In the genomic region with DNA sequence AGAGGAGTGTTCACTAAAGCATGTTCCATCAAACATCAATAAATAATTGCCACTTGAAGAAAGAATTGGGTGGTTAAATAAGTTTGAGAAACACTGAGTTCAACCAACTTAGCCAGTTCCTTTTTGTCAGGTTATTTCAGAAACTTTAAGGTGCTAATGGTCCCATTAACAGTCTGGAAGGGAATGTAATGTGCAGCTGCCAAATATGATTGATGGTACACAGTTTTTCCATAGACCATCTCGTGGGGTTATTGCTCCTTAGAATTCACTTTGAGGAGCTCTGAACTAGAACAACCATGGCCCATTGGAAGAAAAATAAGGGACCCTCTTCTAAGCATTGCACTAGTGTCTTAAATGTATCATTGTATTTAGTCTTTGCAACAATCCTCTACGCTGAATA, we compare ENCODE assay signal across 29 cellular contexts.
"Had no signal": no experiment of that assay in that cellular context is flagged by ENCODE, and none has a peak within 500 bp of the region (broad histone marks: within the 10 kb centered on the region; RNA-seq: fewer than 3 reads in every experiment).

No MANE protein-coding gene starts in this region.

- H3K27me3 ChIP-seq: colonic mucosa, esophagus muscularis mucosa, esophagus squamous epithelium, gastrocnemius medialis, gastroesophageal sphincter, heart left ventricle, heart right ventricle had no signal

- FAIRE-seq: colon, endometrium, endothelial cell of umbilical vein, frontal cortex had no signal

- H3K4me1 ChIP-seq: colonic mucosa, esophagus muscularis mucosa, esophagus squamous epithelium, foreskin keratinocyte, gastrocnemius medialis, heart left ventricle, heart right ventricle had no signal

- H3K27me3 Mint-ChIP-seq: dendritic cell treated with granulocyte-macrophage colony-stimulating factor and Interleukin-4, amounts not matched to agents 40 ng/mL and 50 ng/mL, for 4 days had no signal

- H3K27ac ChIP-seq: colonic mucosa, coronary artery, dorsolateral prefrontal cortex, epithelial cell of prostate, esophagus muscularis mucosa, esophagus squamous epithelium, foreskin keratinocyte, gastrocnemius medialis, gastroesophageal sphincter, heart left ventricle, heart right ventricle had no signal

- H3K4me3 Mint-ChIP-seq: dendritic cell treated with granulocyte-macrophage colony-stimulating factor and Interleukin-4, amounts not matched to agents 40 ng/mL and 50 ng/mL, for 4 days; effector memory CD8-positive, alpha-beta T cell; endodermal cell had no signal

- H3K27ac Mint-ChIP-seq: dendritic cell treated with granulocyte-macrophage colony-stimulating factor and Interleukin-4, amounts not matched to agents 40 ng/mL and 50 ng/mL, for 4 days; effector memory CD8-positive, alpha-beta T cell; endodermal cell had no signal

- H3K36me3 ChIP-seq: colonic mucosa, esophagus muscularis mucosa, esophagus squamous epithelium, gastrocnemius medialis, gastroesophageal sphincter, heart left ventricle, heart right ventricle had no signal

- ATAC-seq: effector memory CD8-positive, alpha-beta T cell; esophagus mucosa; foreskin keratinocyte; gastrocnemius medialis; gastroesophageal sphincter; heart left ventricle; heart right ventricle had no signal

- H3K4me3 ChIP-seq: colonic mucosa, coronary artery, dorsolateral prefrontal cortex, esophagus muscularis mucosa, esophagus squamous epithelium, gastrocnemius medialis, gastroesophageal sphincter, heart left ventricle, heart right ventricle had no signal

- H3K9me3 ChIP-seq: colonic mucosa, esophagus muscularis mucosa, esophagus squamous epithelium, gastrocnemius medialis, gastroesophageal sphincter, heart left ventricle had no signal

- DNase-seq: colonic mucosa; cortex of kidney; dermis blood vessel endothelial cell; dorsolateral prefrontal cortex; effector CD4-positive, alpha-beta T cell; effector CD8-positive, alpha-beta T cell; effector memory CD4-positive, alpha-beta T cell; effector memory CD8-positive, alpha-beta T cell; endodermal cell; erythroblast; esophagus squamous epithelium; foreskin fibroblast; foreskin keratinocyte; foreskin melanocyte; gastrocnemius medialis; glutamatergic neuron; head of caudate nucleus; heart left ventricle; heart right ventricle had no signal
